Comparison of ENCODE assay signal across 28 cellular contexts in the genomic region with DNA sequence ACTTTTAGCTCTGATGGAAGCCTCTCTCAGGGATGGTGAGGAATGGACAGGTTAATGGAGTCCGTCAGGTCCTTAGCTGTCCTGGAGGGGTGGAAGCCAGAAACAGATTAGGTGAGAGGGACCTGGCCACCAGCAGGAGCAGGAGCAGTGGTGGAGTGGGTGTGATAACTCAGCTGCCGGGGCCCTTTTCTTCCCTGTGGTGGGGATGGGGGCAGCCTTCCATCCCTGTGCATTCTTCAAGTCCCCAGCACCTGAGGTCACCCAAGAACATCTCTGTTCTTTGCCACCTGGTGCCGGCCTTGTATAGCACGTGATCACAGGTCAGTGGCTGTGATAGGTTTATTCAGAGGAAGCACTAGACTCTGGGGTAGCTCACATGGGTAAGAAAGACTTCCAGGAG. TPM values are rescaled to one million over a fixed set of nuclear protein-coding genes. Genes with fewer than 3 reads are reported as not detected.
"Had no signal": no experiment of that assay in that cellular context is flagged by ENCODE, and none has a peak within 500 bp of the region (broad histone marks: within the 10 kb centered on the region; RNA-seq: fewer than 3 reads in every experiment).

No MANE protein-coding gene starts in this region.

- H3K4me1 Mint-ChIP-seq: activated CD4-positive, alpha-beta T cell treated with anti-CD3 and anti-CD28 coated beads, Interleukin-2, amount 10 ng/mL, durations not matched to agents 7 days and 5 days; naive B cell; neural progenitor cell had no signal

- ATAC-seq: activated CD4-positive, CD25-positive, alpha-beta regulatory T cell treated with anti-CD3 and anti-CD28 coated beads, Interleukin-2, amount 50 U/mL, for 24 hours; activated CD8-positive, alpha-beta T cell treated with anti-CD3 and anti-CD28 coated beads, Interleukin-2, amount 10 ng/mL, durations not matched to agents 7 days and 5 days; activated naive CD4-positive, alpha-beta T cell treated with anti-CD3 and anti-CD28 coated beads, Interleukin-2, amount 50 U/mL, for 72 hours; foreskin keratinocyte; lower lobe of right lung had no signal

- DNase-seq: activated CD4-positive, alpha-beta T cell treated with anti-CD3 and anti-CD28 coated beads, Interleukin-2, amount 10 ng/mL, durations not matched to agents 7 days and 5 days; activated CD8-positive, alpha-beta T cell treated with anti-CD3 and anti-CD28 coated beads, Interleukin-2, amount 10 ng/mL, durations not matched to agents 7 days and 5 days; activated gamma-delta T cell; cerebellar nuclear complex; cortex of kidney; erythroblast; foreskin keratinocyte; kidney; lower lobe of right lung; mesendoderm; naive B cell; retina; stimulated activated CD4-positive, alpha-beta T cell treated with anti-CD3 and anti-CD28 coated beads, Interleukin-2, amount 100 ng/mL, for 48 hours; stimulated activated CD8-positive, alpha-beta memory T cell treated with anti-CD3 and anti-CD28 coated beads, Interleukin-4, amount 100 ng/mL, for 48 hours; stimulated activated naive CD4-positive, alpha-beta T cell; testis had no signal

- H3K36me3 ChIP-seq: neural progenitor cell had no signal

- H3K4me3 Mint-ChIP-seq: activated CD4-positive, alpha-beta T cell treated with anti-CD3 and anti-CD28 coated beads, Interleukin-2, amount 10 ng/mL, durations not matched to agents 7 days and 5 days; activated CD8-positive, alpha-beta T cell treated with anti-CD3 and anti-CD28 coated beads, Interleukin-2, amount 10 ng/mL, durations not matched to agents 7 days and 5 days; activated T-helper 1 cell treated with anti-CD3 and anti-CD28 coated beads, Interleukin-12 subunit alpha, Interleukin-12 subunit beta, Interleukin-2, Interleukin-4 antibody, amounts not matched to agents 30 ng/mL and 10 ng/mL and 1 ng/mL, durations not matched to agents 14 hours and 24 hours and 36 hours; neural progenitor cell; type B pancreatic cell had no signal

- H3K4me1 ChIP-seq: foreskin keratinocyte, lower lobe of right lung, neural progenitor cell had no signal

- H3K9me3 ChIP-seq: lower lobe of right lung, testis had no signal

- H3K9me3 Mint-ChIP-seq: activated CD4-positive, alpha-beta T cell treated with anti-CD3 and anti-CD28 coated beads, Interleukin-2, amount 10 ng/mL, durations not matched to agents 7 days and 5 days; activated naive CD4-positive, alpha-beta T cell treated with anti-CD3 and anti-CD28 coated beads, Interleukin-2, amount 50 U/mL, for 72 hours; activated T-helper 1 cell treated with anti-CD3 and anti-CD28 coated beads, Interleukin-12 subunit alpha, Interleukin-12 subunit beta, Interleukin-2, Interleukin-4 antibody, amounts not matched to agents 30 ng/mL and 10 ng/mL and 1 ng/mL, durations not matched to agents 14 hours and 24 hours and 36 hours; naive B cell; neural progenitor cell; type B pancreatic cell had no signal

- H3K27ac ChIP-seq: foreskin keratinocyte, lower lobe of right lung, neural progenitor cell, testis, VCaP had no signal

- H3K36me3 Mint-ChIP-seq: activated naive CD4-positive, alpha-beta T cell treated with anti-CD3 and anti-CD28 coated beads, Interleukin-2, amount 50 U/mL, for 72 hours had no signal

- H3K27me3 Mint-ChIP-seq: activated CD4-positive, alpha-beta T cell treated with anti-CD3 and anti-CD28 coated beads, Interleukin-2, amount 10 ng/mL, durations not matched to agents 7 days and 5 days; naive B cell; type B pancreatic cell had no signal

- H3K27ac Mint-ChIP-seq: activated CD4-positive, alpha-beta T cell treated with anti-CD3 and anti-CD28 coated beads, Interleukin-2, amount 10 ng/mL, durations not matched to agents 7 days and 5 days; activated CD8-positive, alpha-beta T cell treated with anti-CD3 and anti-CD28 coated beads, Interleukin-2, amount 10 ng/mL, durations not matched to agents 7 days and 5 days; activated T-helper 1 cell treated with anti-CD3 and anti-CD28 coated beads, Interleukin-12 subunit alpha, Interleukin-12 subunit beta, Interleukin-2, Interleukin-4 antibody, amounts not matched to agents 30 ng/mL and 10 ng/mL and 1 ng/mL, durations not matched to agents 14 hours and 24 hours and 36 hours; neural progenitor cell; type B pancreatic cell had no signal

- H3K27me3 ChIP-seq: foreskin keratinocyte, neural progenitor cell, testis had no signal

- H3K4me3 ChIP-seq: lower lobe of right lung, neural progenitor cell, testis had no signal

RNA-seq across cellular contexts. Expression of gene C20orf173, which starts 29.0 kb away (rescaled TPM):
- total RNA-seq: activated CD4-positive, alpha-beta T cell treated with anti-CD3 and anti-CD28 coated beads, Interleukin-2, amount 10 ng/mL, durations not matched to agents 7 days and 5 days; activated CD8-positive, alpha-beta T cell treated with anti-CD3 and anti-CD28 coated beads, Interleukin-2, amount 10 ng/mL, durations not matched to agents 7 days and 5 days; activated naive CD4-positive, alpha-beta T cell treated with anti-CD3 and anti-CD28 coated beads, Interleukin-2, amount 50 U/mL, for 72 hours; activated T-helper 1 cell treated with anti-CD3 and anti-CD28 coated beads, Interleukin-12 subunit alpha, Interleukin-12 subunit beta, Interleukin-2, Interleukin-4 antibody, amounts not matched to agents 30 ng/mL and 10 ng/mL and 1 ng/mL, durations not matched to agents 14 hours and 24 hours and 36 hours; astrocyte; foreskin keratinocyte; glomerular endothelial cell; kidney; lower lobe of right lung; mucosa of gallbladder; omental fat pad; posterior vena cava; T-helper 2 cell treated with Interferon-gamma antibody and Interleukin-4, amounts not matched to agents 100 ng/mL and 5 ng/mL, for 36 hours had no signal
